8 cellular contexts compared by ENCODE assay signal in genomic region chr11:108199446-108200321, GRCh38. TPM values are rescaled to one million over a fixed set of nuclear protein-coding genes. Genes with fewer than 3 reads are reported as not detected.
DNase-seq lines count a peak whose midpoint lies in the region; ATAC-seq and TF ChIP-seq lines count a peak whose summit lies in the region.

No MANE protein-coding gene starts in this region.

- peak; percentile 48 for ATAC-seq in GM19467 (IDR thresholded peaks at IDR 0.05; ENCODE audit: unreplicated experiment)
- peak; percentile 53 for ATAC-seq in HG03558 (IDR thresholded peaks at IDR 0.05; ENCODE audit: extremely low read depth, unreplicated experiment)
- peak; percentile 57 for ATAC-seq in left lung
- peak; percentile 80 for ATAC-seq in upper lobe of right lung
- ATAC-seq in gastroesophageal sphincter: no peak

- 81 to 84% methylated on average over 11 of the region's 12 CpGs for WGBS in gastroesophageal sphincter (ENCODE audit: low coverage in 1 of 2), 2 donors

- no peak for TF ChIP-seq POLR2A in gastroesophageal sphincter (IDR thresholded peaks at IDR 0.05)

- H3K27ac ChIP-seq in left lung (peak overlapping the region in 1 of 2 donors; percentile 60), upper lobe of right lung (no peak overlapping the region), gastroesophageal sphincter (no peak overlapping the region)

- H3K36me3 ChIP-seq in left lung (peaks cover 0 to 31% of the 10 kb centered on the region in 2 donors), upper lobe of right lung (peaks cover 22% of the 10 kb centered on the region), gastroesophageal sphincter (peaks cover 0 to 36% of the 10 kb centered on the region in 2 donors)

- peaks cover 39 to 46% of the 10 kb centered on the region in 2 donors for H3K36me3 Mint-ChIP-seq in CD14-positive monocyte
- H3K36me3 Mint-ChIP-seq in activated T-cell treated with anti-CD3 and anti-CD28 coated beads, Interleukin-2, amount 50 U/mL, for 24 hours (ENCODE audit: low read depth): peaks cover 97% of the 10 kb centered on the region

- peaks cover 6 to 14% (median 10%) of the 10 kb centered on the region in 7 donors for H3K9me3 Mint-ChIP-seq in CD14-positive monocyte
- H3K9me3 Mint-ChIP-seq in activated T-cell treated with anti-CD3 and anti-CD28 coated beads, Interleukin-2, amount 50 U/mL, for 24 hours: peaks cover 8% of the 10 kb centered on the region

- DNase-seq in CD14-positive monocyte (ENCODE audit: low spot score): peak; percentile 76
- DNase-seq in activated T-cell treated with anti-CD3 and anti-CD28 coated beads, Interleukin-2, amount 50 U/mL, for 24 hours: peak; percentile 67
- peak in 1 of 2 donors; percentile 57 for DNase-seq in left lung
- no peak for DNase-seq in upper lobe of right lung
- no peak for DNase-seq in NCI-H774 (lab: John Stamatoyannopoulos, UW)

- intact Hi-C loops in CD14-positive monocyte (cut with micrococcal nuclease) (no loop called here), left lung (cut with DNase I) (no loop called here), upper lobe of right lung (cut with DNase I) (no loop called here)

- H3K27me3 Mint-ChIP-seq in CD14-positive monocyte (ENCODE audit: low read depth in 3 of 3): no peaks in the 10 kb centered on the region
- H3K27me3 Mint-ChIP-seq in activated T-cell treated with anti-CD3 and anti-CD28 coated beads, Interleukin-2, amount 50 U/mL, for 24 hours: no peaks in the 10 kb centered on the region

- peaks cover 0 to 26% of the 10 kb centered on the region in 2 donors for H3K4me1 ChIP-seq in left lung
- peaks cover 10% of the 10 kb centered on the region for H3K4me1 ChIP-seq in upper lobe of right lung
- no peaks in the 10 kb centered on the region for H3K4me1 ChIP-seq in gastroesophageal sphincter

- TF ChIP-seq CTCF in CD14-positive monocyte (IDR thresholded peaks at IDR 0.05) (no peak), left lung (IDR thresholded peaks at IDR 0.05) (no peak), upper lobe of right lung (IDR thresholded peaks at IDR 0.05) (no peak), gastroesophageal sphincter (IDR thresholded peaks at IDR 0.05) (no peak)

- no peak overlapping the region for H3K4me3 ChIP-seq in left lung
- no peak overlapping the region for H3K4me3 ChIP-seq in upper lobe of right lung
- H3K4me3 ChIP-seq in gastroesophageal sphincter: no peak overlapping the region

- no peak for TF ChIP-seq EP300 in gastroesophageal sphincter (IDR thresholded peaks at IDR 0.05)

- H3K9me3 ChIP-seq in left lung: peaks cover 0 to 8% of the 10 kb centered on the region in 2 donors
- no peaks in the 10 kb centered on the region for H3K9me3 ChIP-seq in upper lobe of right lung
- H3K9me3 ChIP-seq in gastroesophageal sphincter: no peaks in the 10 kb centered on the region

- H3K4me3 Mint-ChIP-seq in CD14-positive monocyte: peak overlapping the region in 1 of 2 donors; percentile 65
- peak overlapping the region; percentile 3 for H3K4me3 Mint-ChIP-seq in activated T-cell treated with anti-CD3 and anti-CD28 coated beads, Interleukin-2, amount 50 U/mL, for 24 hours

- H3K27ac Mint-ChIP-seq in CD14-positive monocyte: peak overlapping the region; percentile 81 to 91 (median 88)
- peak overlapping the region; percentile 87 for H3K27ac Mint-ChIP-seq in activated T-cell treated with anti-CD3 and anti-CD28 coated beads, Interleukin-2, amount 50 U/mL, for 24 hours

- no peaks in the 10 kb centered on the region for H3K27me3 ChIP-seq in left lung
- H3K27me3 ChIP-seq in upper lobe of right lung: no peaks in the 10 kb centered on the region
- H3K27me3 ChIP-seq in gastroesophageal sphincter: no peaks in the 10 kb centered on the region

- H3K4me1 Mint-ChIP-seq in CD14-positive monocyte: peaks cover 37% of the 10 kb centered on the region
- peaks cover 93% of the 10 kb centered on the region for H3K4me1 Mint-ChIP-seq in activated T-cell treated with anti-CD3 and anti-CD28 coated beads, Interleukin-2, amount 50 U/mL, for 24 hours (ENCODE audit: low read depth)

RNA-seq across cellular contexts. Expression of gene NPAT, which starts 22.8 kb away (rescaled TPM):
- polyA plus RNA-seq in CD14-positive monocyte: 1 to 10 TPM; 4.1 to 5.0 TPM
- total RNA-seq in left lung (10 to 100 TPM; 13.6 to 14.2 TPM), upper lobe of right lung (15.0 TPM), gastroesophageal sphincter (10 to 100 TPM in 3 of 4 donors, 1 to 10 TPM in 1; 9.5 to 14.9 (median 12.4) TPM)

RNA-seq across cellular contexts. Expression of gene ATM, which starts 23.2 kb away (rescaled TPM):
- 10 to 100 TPM; 13.2 to 21.4 TPM for polyA plus RNA-seq in CD14-positive monocyte
- total RNA-seq in left lung (10 to 100 TPM; 69.1 to 79.4 TPM), upper lobe of right lung (74.0 TPM), gastroesophageal sphincter (10 to 100 TPM; 36.3 to 88.6 (median 50.2) TPM)

Comparison
In these comparisons a context has a peak if more than half of its experiments do, and no peak if none do; other contexts are left out.
1. DNase-seq: peak in CD14-positive monocyte (single experiment) and activated T-cell treated with anti-CD3 and anti-CD28 coated beads, Interleukin-2, amount 50 U/mL, for 24 hours (single experiment); none in upper lobe of right lung (single experiment) and NCI-H774 (single experiment).